8 cellular contexts compared by ENCODE assay signal in the genomic region with DNA sequence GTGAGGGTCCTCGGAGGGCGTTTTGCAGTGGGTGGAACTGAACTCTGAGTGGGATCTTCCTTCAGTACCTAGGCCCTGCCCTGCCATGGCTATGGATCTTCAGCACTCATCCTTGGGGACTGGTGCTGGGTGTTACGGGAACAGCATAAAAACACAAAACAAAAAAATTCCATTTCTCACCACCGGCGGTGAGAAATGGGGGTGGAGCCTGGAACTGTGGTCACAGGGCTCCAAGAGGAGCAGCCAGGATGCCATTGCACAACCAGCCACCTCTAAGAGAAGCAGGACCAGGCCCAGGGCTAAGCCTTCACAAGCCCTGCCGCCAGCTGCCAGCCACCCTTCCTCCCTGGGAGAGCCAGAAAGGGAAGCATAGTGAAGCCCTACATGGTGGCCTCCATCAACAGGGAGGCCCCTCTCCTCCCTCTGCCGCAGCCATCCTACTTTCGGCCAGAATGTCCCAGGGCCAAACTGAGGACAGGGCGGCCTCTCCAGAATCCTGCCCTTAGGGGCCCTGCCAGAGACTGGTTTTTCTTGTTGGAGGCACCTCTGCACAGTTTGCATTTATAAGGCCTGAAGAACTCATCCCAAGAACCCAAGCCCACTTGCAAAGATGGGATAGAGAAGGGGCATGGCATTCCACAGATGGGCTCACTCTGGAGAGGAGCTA.
DNase-seq lines count a peak whose midpoint lies in the region; FAIRE-seq and TF ChIP-seq lines count a peak whose summit lies in the region.

No MANE protein-coding gene starts in this region.

- H3K9me3 ChIP-seq in OCI-LY7 (ENCODE audit: low read length) (no peaks in the 10 kb centered on the region; the same call in 1 of the 2 replicates), endothelial cell of umbilical vein (replicated peaks; ENCODE audit: control insufficient read depth, insufficient read depth, low read length) (no peaks in the 10 kb centered on the region), sigmoid colon (no peaks in the 10 kb centered on the region)

- no peak overlapping the region for H3K9ac ChIP-seq in endothelial cell of umbilical vein (replicated peaks; ENCODE audit: extremely low read depth, insufficient read depth, low read length)

- H3K27ac ChIP-seq in OCI-LY7 (ENCODE audit: low read depth, low read length, poor library complexity, severe bottlenecking) (no peak overlapping the region), endothelial cell of umbilical vein (ENCODE audit: insufficient read depth, low read depth, low read length) (peak overlapping the region; percentile 77), sigmoid colon (peak overlapping the region in 3 of 4 donors; percentile 21 to 79 (median 73))

- H3K27me3 ChIP-seq in endothelial cell of umbilical vein (ENCODE audit: control insufficient read depth in 2 of 2, insufficient read depth in 2 of 2, low read length in 2 of 2) = no peaks in the 10 kb centered on the region
- no peaks in the 10 kb centered on the region for H3K27me3 ChIP-seq in sigmoid colon

- H3K36me3 Mint-ChIP-seq in osteocyte (ENCODE audit: unreplicated experiment) = no peaks in the 10 kb centered on the region

- intact Hi-C loops in OCI-LY7 (cut with micrococcal nuclease; ENCODE audit: unreplicated experiment) = no loop called here
- intact Hi-C loops in endothelial cell of umbilical vein (cut with micrococcal nuclease) = loop anchor here (1.0 to 10.0 kb wide), 5 partner anchors 21 to 144 kb away; no protein-coding TSS in a partner anchor
- intact Hi-C loops in sigmoid colon (cut with DNase I) = no loop called here

- H3K4me2 ChIP-seq in OCI-LY7 (ENCODE audit: low read length) (peak overlapping the region; percentile 51), endothelial cell of umbilical vein (ENCODE audit: insufficient read depth, low read length) (peak overlapping the region; percentile 78)

- CTCF ChIA-PET in OCI-LY7 (lab: Charles Lee; ENCODE audit: unreplicated experiment) = no interaction called here
- CTCF ChIA-PET in endothelial cell of umbilical vein (lab: Charles Lee) = interaction anchor here (0.7 to 2.9 kb wide), 12 partner anchors 11 to 178 kb away, joined by 3 to 17 read pairs (median 5); no protein-coding TSS in a partner anchor

- H3K79me2 ChIP-seq in OCI-LY7 (ENCODE audit: insufficient read depth, low read depth, low read length) (no peaks in the 10 kb centered on the region), endothelial cell of umbilical vein (ENCODE audit: control insufficient read depth, insufficient read depth, low read length) (no peaks in the 10 kb centered on the region)

- no peaks in the 10 kb centered on the region for H3K9me2 ChIP-seq in OCI-LY7 (ENCODE audit: insufficient read depth, low read length)

- H4K20me1 ChIP-seq in OCI-LY7 (ENCODE audit: insufficient read depth, low read length) = no peaks in the 10 kb centered on the region
- no peaks in the 10 kb centered on the region for H4K20me1 ChIP-seq in endothelial cell of umbilical vein (replicated peaks; ENCODE audit: control insufficient read depth, extremely low read depth, insufficient read depth, low read length)

- no TSS peak for BruUV-seq in OCI-LY7 (replicated peaks; lab: Mats Ljungman, UMichigan)
- no TSS peak for BruUV-seq in endothelial cell of umbilical vein (replicated peaks; lab: Mats Ljungman, UMichigan)

- TF ChIP-seq CTCF in OCI-LY7 (conservative IDR thresholded peaks at IDR 0.05; ENCODE audit: low read length) (no peak), endothelial cell of umbilical vein (IDR thresholded peaks at IDR 0.05; ENCODE audit: extremely low read depth in 1 of 2, insufficient read depth in 1 of 2, low read depth in 1 of 2, low read length in 2 of 2) (no peak), sigmoid colon (IDR thresholded peaks at IDR 0.05) (no peak), osteocyte (IDR thresholded peaks at IDR 0.05) (no peak), GM13976 (IDR thresholded peaks at IDR 0.05; ENCODE audit: borderline replicate concordance, control extremely low read depth, extremely low read depth, insufficient read depth, missing control alignments) (no peak)

- DNase-seq in GM04503 (ENCODE audit: low read depth) (peak; percentile 63), OCI-LY7 (ENCODE audit: low spot score) (no peak), endothelial cell of umbilical vein (ENCODE audit: low read depth, low spot score) (no peak), sigmoid colon (no peak), osteocyte (ENCODE audit: extremely low spot score, unreplicated experiment) (no peak), ecto neural progenitor cell (ENCODE audit: low spot score) (no peak), GM13976 (ENCODE audit: low spot score) (no peak)
- DNase-seq in central memory CD4-positive, alpha-beta T cell = no peak

- no peaks in the 10 kb centered on the region for H3K27me3 Mint-ChIP-seq in osteocyte (ENCODE audit: unreplicated experiment)

- in situ Hi-C loops in GM13976 (cut with MboI; ENCODE audit: low sequenced_read_pairs, unreplicated experiment) = no loop called here

- H3K4me3 ChIP-seq in OCI-LY7 (ENCODE audit: low read depth, low read length, poor library complexity, severe bottlenecking) (no peak overlapping the region), endothelial cell of umbilical vein (replicated peaks in 1 of 3; ENCODE audit: insufficient read depth in 1 of 3, low read depth in 1 of 3, low read length in 3 of 3) (no peak overlapping the region), sigmoid colon (no peak overlapping the region)

- 88 to 91% methylated on average over 9 of the region's 9 CpGs for WGBS in sigmoid colon, 2 donors

- H3K4me1 ChIP-seq in OCI-LY7 (ENCODE audit: insufficient read depth, low read length, poor library complexity, severe bottlenecking) (peaks cover 26% of the 10 kb centered on the region), endothelial cell of umbilical vein (ENCODE audit: control insufficient read depth, extremely low read depth, insufficient read depth, low read length) (peaks cover 33% of the 10 kb centered on the region), sigmoid colon (peaks cover 0 to 46% (median 32%) of the 10 kb centered on the region in 4 donors)

- no peak for TF ChIP-seq POLR2A in endothelial cell of umbilical vein (IDR thresholded peaks at IDR 0.05; ENCODE audit: low read depth, low read length)
- TF ChIP-seq POLR2A in sigmoid colon (IDR thresholded peaks at IDR 0.05) = no peak

- no peak overlapping the region for H3K27ac Mint-ChIP-seq in osteocyte (ENCODE audit: unreplicated experiment)

- H3K9me3 Mint-ChIP-seq in osteocyte (ENCODE audit: unreplicated experiment) = no peaks in the 10 kb centered on the region

- H3K4me3 Mint-ChIP-seq in osteocyte (ENCODE audit: unreplicated experiment) = no peak overlapping the region

- FAIRE-seq in endothelial cell of umbilical vein (lab: Jason Lieb, UNC) = no peak

- peak overlapping the region; percentile 88 for H2AFZ ChIP-seq in OCI-LY7 (ENCODE audit: low read length)
- H2AFZ ChIP-seq in endothelial cell of umbilical vein (ENCODE audit: low read depth, low read length) = peak overlapping the region; percentile 23

- dilution Hi-C loops in endothelial cell of umbilical vein (cut with MboI; ENCODE audit: extremely low pct_ligation_motif_present, low sequenced_read_pairs) = no loop called here

- no peaks in the 10 kb centered on the region for H3K9me1 ChIP-seq in endothelial cell of umbilical vein (replicated peaks; ENCODE audit: control insufficient read depth, extremely low read depth, insufficient read depth, low read length)

- POLR2A ChIA-PET in OCI-LY7 (lab: Charles Lee) (no interaction called here), endothelial cell of umbilical vein (lab: Charles Lee) (no interaction called here)

- H3K36me3 ChIP-seq in OCI-LY7 (ENCODE audit: insufficient read depth, low read length) (no peaks in the 10 kb centered on the region), endothelial cell of umbilical vein (ENCODE audit: control insufficient read depth in 2 of 2, extremely low read depth in 1 of 2, insufficient read depth in 2 of 2, low read length in 2 of 2) (no peaks in the 10 kb centered on the region), sigmoid colon (no peaks in the 10 kb centered on the region)

- H3K4me1 Mint-ChIP-seq in osteocyte (ENCODE audit: unreplicated experiment) = peaks cover 19% of the 10 kb centered on the region

- no peak for TF ChIP-seq EP300 in sigmoid colon (IDR thresholded peaks at IDR 0.05)

TF ChIP-seq in endothelial cell of umbilical vein, 7 proteins besides CTCF, POLR2A, EP300 and RAD21:
- TF ChIP-seq EZH2 (IDR thresholded peaks at IDR 0.05; ENCODE audit: borderline replicate concordance, low read depth, low read length, severe bottlenecking) = no peak
- TF ChIP-seq GATA2 (IDR thresholded peaks at IDR 0.05; ENCODE audit: insufficient read depth, insufficient read length, low read depth, low read length) = no peak
- no peak for TF ChIP-seq MYC (IDR thresholded peaks at IDR 0.05; ENCODE audit: low read depth, low read length)
- TF ChIP-seq, protein P1, sequence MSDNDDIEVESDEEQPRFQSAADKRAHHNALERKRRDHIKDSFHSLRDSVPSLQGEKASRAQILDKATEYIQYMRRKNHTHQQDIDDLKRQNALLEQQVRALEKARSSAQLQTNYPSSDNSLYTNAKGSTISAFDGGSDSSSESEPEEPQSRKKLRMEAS (IDR thresholded peaks at IDR 0.05; ENCODE audit: insufficient read depth, insufficient read length) = no peak
- no peak for TF ChIP-seq JUN (IDR thresholded peaks at IDR 0.05; ENCODE audit: borderline replicate concordance, insufficient read depth, insufficient read length, low read depth)
- TF ChIP-seq POLR2AphosphoS5 (IDR thresholded peaks at IDR 0.05; ENCODE audit: insufficient read depth, low read depth, low read length) = no peak
- no peak for TF ChIP-seq FOS (IDR thresholded peaks at IDR 0.05; ENCODE audit: borderline replicate concordance, insufficient read depth, low read length)
